In the genomic region with DNA sequence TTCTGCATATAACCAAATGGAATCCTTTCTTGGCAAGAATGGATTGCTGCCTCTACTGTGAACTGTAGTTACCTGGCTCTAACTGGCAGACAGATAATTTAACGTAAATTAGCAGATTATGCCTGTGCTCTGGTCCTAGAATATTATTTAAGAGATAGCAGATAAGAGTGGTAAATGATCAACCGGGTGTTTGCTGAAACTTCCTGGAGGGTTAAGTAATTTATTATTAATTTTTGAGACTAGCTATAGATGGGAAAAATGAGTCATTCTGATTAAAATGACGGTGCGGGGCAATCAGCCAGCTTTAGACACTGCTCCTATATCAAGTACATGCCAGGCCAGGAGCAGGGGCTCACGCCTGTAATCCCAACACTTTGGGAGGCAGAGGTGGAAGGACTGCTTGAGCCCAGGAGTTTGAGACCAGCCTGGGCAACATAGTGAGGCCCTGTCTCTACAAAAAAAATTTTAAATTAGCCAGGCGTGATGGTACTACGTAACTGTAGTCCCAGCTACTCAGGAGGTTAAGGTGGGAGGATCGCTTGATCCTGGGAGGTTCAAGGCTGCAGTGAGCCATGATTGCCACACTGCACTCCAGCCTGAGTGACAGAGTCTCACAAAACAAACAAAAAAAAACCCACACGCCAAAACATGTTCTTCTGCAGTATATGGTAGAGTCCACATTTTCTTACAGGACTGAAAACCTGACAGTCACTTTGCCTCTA, we compare ENCODE assay signal across 12 cellular contexts.
DNase-seq lines count a peak whose midpoint lies in the region; ATAC-seq and TF ChIP-seq lines count a peak whose summit lies in the region.
"Had no signal": no experiment of that assay in that cellular context is flagged by ENCODE, and none has a peak within 500 bp of the region (broad histone marks: within the 10 kb centered on the region; RNA-seq: fewer than 3 reads in every experiment).

No MANE protein-coding gene starts in this region.

- H3K36me3 Mint-ChIP-seq in stimulated activated effector memory CD8-positive, alpha-beta T cell treated with anti-CD3 and anti-CD28 coated beads, Interleukin-12 subunit alpha, Interleukin-12 subunit beta, amount 100 ng/mL, for 72 hours, result peaks cover 11% of the 10 kb centered on the region

- no peak for ATAC-seq in stimulated activated effector memory CD8-positive, alpha-beta T cell treated with anti-CD3 and anti-CD28 coated beads, Interleukin-12 subunit alpha, Interleukin-12 subunit beta, amount 100 ng/mL, for 72 hours

- no peaks in the 10 kb centered on the region for H3K9me3 Mint-ChIP-seq in stimulated activated effector memory CD8-positive, alpha-beta T cell treated with anti-CD3 and anti-CD28 coated beads, Interleukin-12 subunit alpha, Interleukin-12 subunit beta, amount 100 ng/mL, for 72 hours
- H3K9me3 Mint-ChIP-seq: memory B cell had no signal

- H3K27ac Mint-ChIP-seq in stimulated activated effector memory CD8-positive, alpha-beta T cell treated with anti-CD3 and anti-CD28 coated beads, Interleukin-12 subunit alpha, Interleukin-12 subunit beta, amount 100 ng/mL, for 72 hours, result peak overlapping the region; percentile 68
- H3K27ac Mint-ChIP-seq: memory B cell had no signal

- H3K27ac ChIP-seq in VCaP, result peak overlapping the region; percentile 70

- DNase-seq in DMS 273 (lab: John Stamatoyannopoulos, UW; ENCODE audit: unreplicated experiment), result peak; percentile 21
- no peak for DNase-seq in DMS 273 treated with DMSO at 0.1 percent for 48 hours (lab: John Stamatoyannopoulos, UW)
- peak; percentile 81 for DNase-seq in iris pigment epithelial cell (ENCODE audit: low read depth)
- DNase-seq in stimulated activated effector memory CD8-positive, alpha-beta T cell treated with anti-CD3 and anti-CD28 coated beads, Interleukin-12 subunit alpha, Interleukin-12 subunit beta, amount 100 ng/mL, for 72 hours (ENCODE audit: low spot score in 2 of 2), result no peak
- DNase-seq in NCI-H774 (lab: John Stamatoyannopoulos, UW), result no peak
- no peak for DNase-seq in central memory CD4-positive, alpha-beta T cell
- no peak for DNase-seq in NCI-H2171 (lab: John Stamatoyannopoulos, UW)
- DNase-seq: 8988T; effector CD8-positive, alpha-beta T cell; NCI-H2081 treated with DMSO at 0.1 percent for 48 hours had no signal

- TF ChIP-seq CTCF in VCaP (conservative IDR thresholded peaks at IDR 0.05), result no peak

- H3K4me1 Mint-ChIP-seq in stimulated activated effector memory CD8-positive, alpha-beta T cell treated with anti-CD3 and anti-CD28 coated beads, Interleukin-12 subunit alpha, Interleukin-12 subunit beta, amount 100 ng/mL, for 72 hours, result peaks cover 71% of the 10 kb centered on the region

- no peak overlapping the region for H3K4me3 Mint-ChIP-seq in stimulated activated effector memory CD8-positive, alpha-beta T cell treated with anti-CD3 and anti-CD28 coated beads, Interleukin-12 subunit alpha, Interleukin-12 subunit beta, amount 100 ng/mL, for 72 hours
- H3K4me3 Mint-ChIP-seq: memory B cell had no signal

Comparison
In these comparisons a context has a peak if more than half of its experiments do, and no peak if none do; other contexts are left out.
1. DNase-seq: peak in DMS 273 (single experiment) and iris pigment epithelial cell (single experiment); none in DMS 273 treated with DMSO at 0.1 percent for 48 hours (single experiment), stimulated activated effector memory CD8-positive, alpha-beta T cell treated with anti-CD3 and anti-CD28 coated beads, Interleukin-12 subunit alpha, Interleukin-12 subunit beta, amount 100 ng/mL, for 72 hours (0 of 2), NCI-H774 (single experiment), central memory CD4-positive, alpha-beta T cell (single experiment) and NCI-H2171 (single experiment).